In the genomic region with DNA sequence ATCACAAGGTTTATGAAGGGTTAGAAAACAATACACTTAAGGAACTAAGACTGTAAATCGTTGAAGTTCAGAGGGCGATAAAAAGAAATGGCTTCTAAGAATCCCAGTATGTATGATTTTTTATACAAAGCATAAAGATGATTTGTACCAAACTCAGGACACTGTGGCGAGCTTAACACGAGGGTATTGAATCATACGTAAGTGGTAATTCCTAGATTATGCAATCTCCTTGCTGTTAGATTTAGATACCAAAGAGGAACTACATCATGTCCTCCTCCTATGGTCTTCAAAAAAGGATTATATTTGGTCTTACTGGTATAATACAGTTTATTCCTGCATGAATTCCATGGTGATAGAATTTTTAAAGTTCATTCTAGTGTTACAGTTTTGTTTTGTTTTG, we compare ENCODE assay signal across 16 cellular contexts. TPM values are rescaled to one million over a fixed set of nuclear protein-coding genes. Genes with fewer than 3 reads are reported as not detected.
DNase-seq lines count a peak whose midpoint lies in the region; ATAC-seq, FAIRE-seq and TF ChIP-seq lines count a peak whose summit lies in the region.
"Had no signal": no experiment of that assay in that cellular context is flagged by ENCODE, and none has a peak within 500 bp of the region (broad histone marks: within the 10 kb centered on the region; RNA-seq: fewer than 3 reads in every experiment).

No MANE protein-coding gene starts in this region.

- H3K9ac ChIP-seq in K562 (ENCODE audit: insufficient read depth in 1 of 2, low read depth in 2 of 2, low read length in 2 of 2): no peak overlapping the region

- no peaks in the 10 kb centered on the region for H3K9me3 Mint-ChIP-seq in activated CD4-positive, alpha-beta memory T cell treated with anti-CD3 and anti-CD28 coated beads for 36 hours
- no peaks in the 10 kb centered on the region for H3K9me3 Mint-ChIP-seq in activated CD4-positive, alpha-beta memory T cell treated with anti-CD3 and anti-CD28 coated beads, Interleukin-2, amount 10 ng/mL, durations not matched to agents 7 days and 5 days
- no peaks in the 10 kb centered on the region for H3K9me3 Mint-ChIP-seq in naive thymus-derived CD8-positive, alpha-beta T cell

- H3K9me3 ChIP-seq in K562 (replicated peaks; ENCODE audit: control insufficient read depth, insufficient read depth, low read depth, low read length): no peaks in the 10 kb centered on the region
- H3K9me3 ChIP-seq: SJSA1 had no signal

- TF ChIP-seq POLR2A in K562 (conservative IDR thresholded peaks at IDR 0.05): no peak

- H3K36me3 ChIP-seq in K562 (ENCODE audit: control insufficient read depth, insufficient read depth, low read length): no peaks in the 10 kb centered on the region

- FAIRE-seq in K562 (lab: Jason Lieb, UNC): peak; percentile 58

- no peak for TF ChIP-seq CTCF in K562 (IDR thresholded peaks at IDR 0.05 in 2 of 3, conservative IDR thresholded peaks at IDR 0.05 in 1 of 3; ENCODE audit: insufficient read depth in 2 of 3, low read depth in 1 of 3, low read length in 3 of 3)

- H3K27ac Mint-ChIP-seq in activated CD4-positive, alpha-beta memory T cell treated with anti-CD3 and anti-CD28 coated beads for 36 hours: peak overlapping the region; percentile 73
- H3K27ac Mint-ChIP-seq in activated CD4-positive, alpha-beta memory T cell treated with anti-CD3 and anti-CD28 coated beads, Interleukin-2, amount 10 ng/mL, durations not matched to agents 7 days and 5 days: no peak overlapping the region
- H3K27ac Mint-ChIP-seq in naive thymus-derived CD8-positive, alpha-beta T cell: peak overlapping the region in 9 of 10 donors; percentile 8 to 90 (median 83)

- H3K4me3 Mint-ChIP-seq in activated CD4-positive, alpha-beta memory T cell treated with anti-CD3 and anti-CD28 coated beads for 36 hours: no peak overlapping the region
- no peak overlapping the region for H3K4me3 Mint-ChIP-seq in activated CD4-positive, alpha-beta memory T cell treated with anti-CD3 and anti-CD28 coated beads, Interleukin-2, amount 10 ng/mL, durations not matched to agents 7 days and 5 days
- H3K4me3 Mint-ChIP-seq in naive thymus-derived CD8-positive, alpha-beta T cell: peak overlapping the region in 5 of 10 donors; percentile 17 to 57 (median 39)

- peaks cover 21% of the 10 kb centered on the region for H3K36me3 Mint-ChIP-seq in activated CD4-positive, alpha-beta memory T cell treated with anti-CD3 and anti-CD28 coated beads for 36 hours
- H3K36me3 Mint-ChIP-seq in activated CD4-positive, alpha-beta memory T cell treated with anti-CD3 and anti-CD28 coated beads, Interleukin-2, amount 10 ng/mL, durations not matched to agents 7 days and 5 days (ENCODE audit: low read depth): peaks cover 37% of the 10 kb centered on the region
- H3K36me3 Mint-ChIP-seq in naive thymus-derived CD8-positive, alpha-beta T cell: peaks cover 4 to 25% (median 5%) of the 10 kb centered on the region in 3 donors

- no peaks in the 10 kb centered on the region for H3K27me3 Mint-ChIP-seq in activated CD4-positive, alpha-beta memory T cell treated with anti-CD3 and anti-CD28 coated beads for 36 hours
- H3K27me3 Mint-ChIP-seq in activated CD4-positive, alpha-beta memory T cell treated with anti-CD3 and anti-CD28 coated beads, Interleukin-2, amount 10 ng/mL, durations not matched to agents 7 days and 5 days: no peaks in the 10 kb centered on the region
- H3K27me3 Mint-ChIP-seq in naive thymus-derived CD8-positive, alpha-beta T cell: no peaks in the 10 kb centered on the region

- 62% methylated on average over 5 of the region's 5 CpGs for WGBS in K562 (ENCODE audit: insufficient coverage, low coverage, missing lambda C conversion rate)

- no peak for TF ChIP-seq RAD21 in K562 (CRISPR knock-in tag; conservative IDR thresholded peaks at IDR 0.05 in 1 of 2, IDR thresholded peaks at IDR 0.05 in 1 of 2)

- H3K4me1 Mint-ChIP-seq in activated CD4-positive, alpha-beta memory T cell treated with anti-CD3 and anti-CD28 coated beads for 36 hours (ENCODE audit: low read depth): peaks cover 88% of the 10 kb centered on the region
- H3K4me1 Mint-ChIP-seq in activated CD4-positive, alpha-beta memory T cell treated with anti-CD3 and anti-CD28 coated beads, Interleukin-2, amount 10 ng/mL, durations not matched to agents 7 days and 5 days: peaks cover 72% of the 10 kb centered on the region
- peaks cover 47 to 94% (median 79%) of the 10 kb centered on the region in 4 donors for H3K4me1 Mint-ChIP-seq in naive thymus-derived CD8-positive, alpha-beta T cell

- POLR2A ChIA-PET in activated CD4-positive, alpha-beta memory T cell treated with anti-CD3 and anti-CD28 coated beads for 36 hours (lab: Charles Lee): interaction anchor here (2.1 kb wide), 1 partner anchor 24 kb away, joined by 8 read pairs; a partner anchor contains a TSS
- POLR2A ChIA-PET in activated CD4-positive, alpha-beta memory T cell treated with anti-CD3 and anti-CD28 coated beads, Interleukin-2, amount 10 ng/mL, durations not matched to agents 7 days and 5 days (lab: Charles Lee): interaction anchor here (1.5 to 4.7 kb wide), 2 partner anchors 24 to 95 kb away, joined by 3 to 23 read pairs; a partner anchor contains a TSS
- POLR2A ChIA-PET in K562 (lab: Yijun Ruan, JAX): interaction anchor here (1.5 to 1.6 kb wide), 2 partner anchors 14 to 16 kb away, joined by 3 to 5 read pairs; no protein-coding TSS in a partner anchor
- POLR2A ChIA-PET in naive thymus-derived CD8-positive, alpha-beta T cell (lab: Charles Lee): interaction anchor here (0.7 to 2.6 kb wide), 4 partner anchors 8 to 106 kb away, joined by 3 to 13 read pairs (median 4); a partner anchor contains a TSS

- no peak overlapping the region for H3K27ac ChIP-seq in K562 (ENCODE audit: extremely low read depth, low read depth, low read length)
- H3K27ac ChIP-seq: SJSA1 had no signal

- intact Hi-C loops in activated CD4-positive, alpha-beta memory T cell treated with anti-CD3 and anti-CD28 coated beads for 36 hours (cut with micrococcal nuclease): loop anchor here (10.0 kb wide), 1 partner anchor 1180 kb away; a partner anchor contains a TSS
- intact Hi-C loops in K562 (cut with micrococcal nuclease): no loop called here

- no peaks in the 10 kb centered on the region for H3K27me3 ChIP-seq in K562 (ENCODE audit: control insufficient read depth in 2 of 2, insufficient read depth in 2 of 2, low read length in 2 of 2)
- H3K27me3 ChIP-seq: SJSA1 had no signal

- no peaks in the 10 kb centered on the region for H3K4me1 ChIP-seq in K562 (replicated peaks in 1 of 2; ENCODE audit: control insufficient read depth in 2 of 2, insufficient read depth in 2 of 2, low read length in 2 of 2)

- no peak for TF ChIP-seq EP300 in K562 (IDR thresholded peaks at IDR 0.05; ENCODE audit: low read length)

- ATAC-seq in K562 (no peak; the same call in 2 of the 3 replicates), GM18909 (IDR thresholded peaks at IDR 0.05; ENCODE audit: poor library complexity, unreplicated experiment) (no peak)
- ATAC-seq in naive thymus-derived CD8-positive, alpha-beta T cell: no peak

- H2AFZ ChIP-seq in K562 (ENCODE audit: low read depth, low read length): no peak overlapping the region

- no peaks in the 10 kb centered on the region for H3K9me1 ChIP-seq in K562 (ENCODE audit: control insufficient read depth, insufficient read depth, low read length)

- CTCF ChIA-PET in activated CD4-positive, alpha-beta memory T cell treated with anti-CD3 and anti-CD28 coated beads for 36 hours (lab: Charles Lee): interaction anchor here (0.9 kb wide), 1 partner anchor 13 kb away, joined by 6 read pairs; no protein-coding TSS in a partner anchor
- CTCF ChIA-PET in activated CD4-positive, alpha-beta memory T cell treated with anti-CD3 and anti-CD28 coated beads, Interleukin-2, amount 10 ng/mL, durations not matched to agents 7 days and 5 days (lab: Charles Lee): interaction anchor here (1.1 kb wide), 2 partner anchors 94 to 484 kb away, joined by 3 to 4 read pairs; no protein-coding TSS in a partner anchor
- CTCF ChIA-PET in K562 (lab: Yijun Ruan, JAX; ENCODE audit: low intra/inter-chr PET ratio): no interaction called here

- H4K20me1 ChIP-seq in K562 (replicated peaks; ENCODE audit: control insufficient read depth, insufficient read depth, low read length): no peaks in the 10 kb centered on the region

- DNase-seq in activated CD4-positive, alpha-beta memory T cell treated with anti-CD3 and anti-CD28 coated beads for 36 hours: no peak
- no peak for DNase-seq in activated CD4-positive, alpha-beta memory T cell treated with anti-CD3 and anti-CD28 coated beads, Interleukin-2, amount 10 ng/mL, durations not matched to agents 7 days and 5 days
- DNase-seq in NOMO-1 treated with DMSO at 0.1 percent for 48 hours (lab: John Stamatoyannopoulos, UW; ENCODE audit: unreplicated experiment) (peak; percentile 84), K562 (ENCODE audit: extremely low read depth in 1 of 4, low spot score in 3 of 4) (no peak), AG08396 (ENCODE audit: low spot score) (no peak), NCI-H2081 treated with DMSO at 0.1 percent for 48 hours (lab: John Stamatoyannopoulos, UW) (no peak)
- no peak for DNase-seq in naive thymus-derived CD8-positive, alpha-beta T cell
- DNase-seq: ACHN; amniotic stem cell; DMS79 treated with DMSO at 0.1 percent for 48 hours; effector CD4-positive, alpha-beta T cell; glutamatergic neuron; NCI-H1436; stimulated activated CD4-positive, alpha-beta T cell treated with anti-CD3 and anti-CD28 coated beads, Interleukin-15, amount 100 ng/mL, for 24 hours had no signal

- H3K4me3 ChIP-seq in K562: no peak overlapping the region
- H3K4me3 ChIP-seq: SJSA1 had no signal

- in situ Hi-C loops in K562 (cut with MboI): no loop called here

- H3K79me2 ChIP-seq in K562 (ENCODE audit: control insufficient read depth, insufficient read depth, low read length): no peaks in the 10 kb centered on the region

- no TSS peak for BruUV-seq in K562 (replicated peaks; lab: Mats Ljungman, UMichigan)

- H3K4me2 ChIP-seq in K562 (ENCODE audit: insufficient read depth, low read length): no peak overlapping the region

RNA-seq across cellular contexts. Expression of a gene that starts 23.9 kb away (rescaled TPM):
- total RNA-seq in activated CD4-positive, alpha-beta memory T cell treated with anti-CD3 and anti-CD28 coated beads for 36 hours: 100 to 1,000 TPM; 122 to 133 TPM
- total RNA-seq in activated CD4-positive, alpha-beta memory T cell treated with anti-CD3 and anti-CD28 coated beads, Interleukin-2, amount 10 ng/mL, durations not matched to agents 7 days and 5 days: 10 to 100 TPM; 84.7 to 88.1 TPM
- 8.8 and 9.8 TPM in 2 replicates for total RNA-seq in K562 (2011; cell fraction: chromatin; rRNA removed; ENCODE audit: low replicate concordance)
- 3.9 and 4.5 TPM in 2 replicates for total RNA-seq in K562 (2011; cell fraction: nucleolus; rRNA removed)
- total RNA-seq in K562 (2011; cell fraction: nucleoplasm; rRNA removed): 9.4 and 11.4 TPM in 2 replicates
- 7.2 and 9.6 TPM in 2 replicates for total RNA-seq in K562 (2014; rRNA removed)
- 10.3 and 10.6 TPM in 2 replicates for total RNA-seq in K562 (2014; rRNA removed; fragmentation: Illumina TruSeq; extraction: Trizol)
- total RNA-seq in K562 (2015; rRNA removed; fragmentation: Illumina TruSeq; extraction: Trizol): 11.5 and 11.8 TPM in 2 replicates
- total RNA-seq in K562 (2021): 13.8 and 14.5 TPM in 2 replicates
- polyA plus RNA-seq in K562 (2011; rRNA removed): 5.8 and 10.5 TPM in 2 replicates
- polyA plus RNA-seq in K562 (2011; cell fraction: cytosol; rRNA removed): 5.4 and 7.1 TPM in 2 replicates
- 3.8 and 6.4 TPM in 2 replicates for polyA plus RNA-seq in K562 (2011; cell fraction: nucleus; rRNA removed)
- 9.7 and 13.3 TPM in 2 replicates for polyA plus RNA-seq in K562 (2012)
- 10.9 and 11.9 TPM in 2 replicates for polyA plus RNA-seq in K562 (2014; fragmentation: Illumina TruSeq; extraction: Trizol)
- 1 to 10 TPM; 2.4 to 3.2 TPM for polyA plus RNA-seq in K562 (2014; fragmentation: Nextera tagmentation; extraction: Ambion mirVana)
- 8.2 and 8.5 TPM in 2 replicates for polyA plus RNA-seq in K562 (2014; rRNA removed)
- 13.8 and 15.1 TPM in 2 replicates for polyA minus RNA-seq in K562 (2011; rRNA and poly(A)+ RNA removed)
- polyA minus RNA-seq in K562 (2011; cell fraction: cytosol; rRNA and poly(A)+ RNA removed): 5.5 and 7.8 TPM in 2 replicates
- polyA minus RNA-seq in K562 (2011; cell fraction: nucleus; rRNA and poly(A)+ RNA removed): 4.8 and 6.1 TPM in 2 replicates
- total RNA-seq in naive thymus-derived CD8-positive, alpha-beta T cell: 100 to 1,000 TPM in 1 of 2 experiments, 10 to 100 TPM in 1; 91.5 to 101 TPM
- 10 to 100 TPM; 27.5 to 82.2 (median 32.4) TPM for polyA plus RNA-seq in naive thymus-derived CD8-positive, alpha-beta T cell

Comparison
In these comparisons a context has a peak if more than half of its experiments do, and no peak if none do; other contexts are left out.
1. RNA of a gene that starts 23.9 kb away (total RNA-seq): 122 to 133 TPM in activated CD4-positive, alpha-beta memory T cell treated with anti-CD3 and anti-CD28 coated beads for 36 hours, 91.5 to 101 TPM in naive thymus-derived CD8-positive, alpha-beta T cell and 84.7 to 88.1 TPM in activated CD4-positive, alpha-beta memory T cell treated with anti-CD3 and anti-CD28 coated beads, Interleukin-2, amount 10 ng/mL, durations not matched to agents 7 days and 5 days; 3.9 to 14.5 TPM in K562; every median in the first group is over 4 times any median in the second.